ENCODE assay signal across 19 cellular contexts in the genomic region with DNA sequence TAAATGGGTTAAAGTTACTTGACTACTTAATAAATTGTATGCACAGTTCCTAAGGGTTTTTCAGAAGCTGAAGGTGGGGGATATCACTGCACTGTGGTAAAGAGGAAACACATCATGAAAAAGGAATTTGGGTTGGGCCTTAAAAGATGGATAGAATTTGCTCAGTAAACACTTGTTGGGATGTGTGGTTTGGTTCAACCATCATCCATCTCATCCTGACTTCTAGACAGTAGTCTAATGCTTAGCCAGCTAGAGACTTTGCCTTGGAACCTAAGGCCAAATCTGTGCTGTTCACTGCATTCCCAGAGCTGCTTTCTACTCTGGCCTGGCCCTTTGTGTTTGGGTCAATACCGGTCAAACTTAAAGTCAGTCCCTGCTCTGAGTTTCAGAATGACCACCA. TPM values are rescaled to one million over a fixed set of nuclear protein-coding genes. Genes with fewer than 3 reads are reported as not detected.
A peak's percentile ranks its signal among the peaks of the same experiment; 100 is the strongest.
DNase-seq lines count a peak whose midpoint lies in the region; ATAC-seq and TF ChIP-seq lines count a peak whose summit lies in the region.
"Had no signal": no experiment of that assay in that cellular context is flagged by ENCODE, and none has a peak within 500 bp of the region (broad histone marks: within the 10 kb centered on the region; RNA-seq: fewer than 3 reads in every experiment).

No MANE protein-coding gene starts in this region.

- intact Hi-C loops in natural killer cell (cut with micrococcal nuclease): no loop called here
- intact Hi-C loops in left colon (cut with DNase I, micrococcal nuclease): no loop called here
- intact Hi-C loops in right lobe of liver (cut with DNase I): loop anchor here in 1 of 2 donors (10.0 kb wide), 1 partner anchor 112 kb away; a partner anchor contains a TSS

- peak overlapping the region in 7 of 8 donors; percentile 9 to 90 (median 64) for H3K27ac Mint-ChIP-seq in CD8-positive, alpha-beta memory T cell
- H3K27ac Mint-ChIP-seq in IgD-negative memory B cell (peak overlapping the region in 2 of 3 donors; percentile 33 to 92), natural killer cell (peak overlapping the region; percentile 76)
- H3K27ac Mint-ChIP-seq: activated CD8-positive, alpha-beta memory T cell treated with anti-CD3 and anti-CD28 coated beads, Interleukin-2, amount 10 ng/mL, durations not matched to agents 7 days and 5 days; brain; dendritic cell treated with granulocyte-macrophage colony-stimulating factor and Interleukin-4, amounts not matched to agents 40 ng/mL and 50 ng/mL, for 4 days; WTC11 had no signal

- no peak for TF ChIP-seq CTCF in epithelial cell of esophagus (IDR thresholded peaks at IDR 0.05; ENCODE audit: insufficient read depth, low read depth, low read length, missing control alignments)
- no peak for TF ChIP-seq CTCF in natural killer cell (IDR thresholded peaks at IDR 0.05)
- TF ChIP-seq CTCF in right lobe of liver (IDR thresholded peaks at IDR 0.05): no peak

- TF ChIP-seq POLR2A in right lobe of liver (IDR thresholded peaks at IDR 0.05): no peak

- H3K36me3 Mint-ChIP-seq in CD8-positive, alpha-beta memory T cell: peaks cover 6 to 92% (median 20%) of the 10 kb centered on the region in 3 donors
- H3K36me3 Mint-ChIP-seq in IgD-negative memory B cell (peaks cover 7% of the 10 kb centered on the region), natural killer cell (peaks cover 21% of the 10 kb centered on the region)
- H3K36me3 Mint-ChIP-seq: brain, WTC11 had no signal

- CTCF ChIA-PET in CD8-positive, alpha-beta memory T cell (lab: Charles Lee): interaction anchor here (1.0 to 1.6 kb wide), 3 partner anchors 11 to 125 kb away, joined by 3 to 5 read pairs (median 3); no protein-coding TSS in a partner anchor

- no peaks in the 10 kb centered on the region for H3K9me3 ChIP-seq in CD8-positive, alpha-beta memory T cell (ENCODE audit: low read length)
- no peaks in the 10 kb centered on the region for H3K9me3 ChIP-seq in right lobe of liver
- H3K9me3 ChIP-seq: BLaER1, suprapubic skin had no signal

- H3K4me3 ChIP-seq in CD8-positive, alpha-beta memory T cell (ENCODE audit: low read length): no peak overlapping the region
- H3K4me3 ChIP-seq in epithelial cell of esophagus (ENCODE audit: low read length) (no peak overlapping the region), right lobe of liver (no peak overlapping the region)
- H3K4me3 ChIP-seq: BLaER1, suprapubic skin had no signal

- ATAC-seq in natural killer cell (no peak), HG03439 (IDR thresholded peaks at IDR 0.05; ENCODE audit: unreplicated experiment) (no peak), HG03175 (IDR thresholded peaks at IDR 0.05; ENCODE audit: unreplicated experiment) (no peak), left colon (no peak), right lobe of liver (no peak)
- ATAC-seq: activated CD8-positive, alpha-beta memory T cell treated with anti-CD3 and anti-CD28 coated beads, Interleukin-2, amount 10 ng/mL, durations not matched to agents 7 days and 5 days; WTC11 had no signal

- no peak overlapping the region for H3K27ac ChIP-seq in CD8-positive, alpha-beta memory T cell (ENCODE audit: low read depth, low read length)
- H3K27ac ChIP-seq in right lobe of liver: no peak overlapping the region
- H3K27ac ChIP-seq: BLaER1, suprapubic skin had no signal

- WGBS in right lobe of liver (ENCODE audit: insufficient coverage, low coverage, low lambda C conversion rate, missing lambda C conversion rate): no CpG with 5 or more reads among the region's 1 CpG

- H3K4me1 ChIP-seq in CD8-positive, alpha-beta memory T cell (ENCODE audit: insufficient read depth, low read length): no peaks in the 10 kb centered on the region
- no peaks in the 10 kb centered on the region for H3K4me1 ChIP-seq in right lobe of liver
- H3K4me1 ChIP-seq: suprapubic skin had no signal

- peaks cover 51% of the 10 kb centered on the region for H3K36me3 ChIP-seq in CD8-positive, alpha-beta memory T cell (ENCODE audit: insufficient read depth, low read length)
- H3K36me3 ChIP-seq in right lobe of liver: no peaks in the 10 kb centered on the region
- H3K36me3 ChIP-seq: suprapubic skin had no signal

- POLR2A ChIA-PET in CD8-positive, alpha-beta memory T cell (lab: Charles Lee): no interaction called here

- H3K4me1 Mint-ChIP-seq in CD8-positive, alpha-beta memory T cell: peaks cover 13 to 22% (median 22%) of the 10 kb centered on the region in 3 donors
- H3K4me1 Mint-ChIP-seq in IgD-negative memory B cell (peaks cover 0 to 6% (median 5%) of the 10 kb centered on the region in 3 donors), natural killer cell (peaks cover 28 to 32% of the 10 kb centered on the region in 2 donors)
- H3K4me1 Mint-ChIP-seq: activated CD8-positive, alpha-beta memory T cell treated with anti-CD3 and anti-CD28 coated beads, Interleukin-2, amount 10 ng/mL, durations not matched to agents 7 days and 5 days; brain had no signal

- DNase-seq in CD8-positive, alpha-beta memory T cell: no peak
- DNase-seq in epithelial cell of esophagus (ENCODE audit: low read depth): peak; percentile 35
- no peak for DNase-seq in natural killer cell
- DNase-seq in left colon: no peak
- DNase-seq in right lobe of liver: no peak
- DNase-seq: activated CD8-positive, alpha-beta memory T cell treated with anti-CD3 and anti-CD28 coated beads, Interleukin-2, amount 10 ng/mL, durations not matched to agents 7 days and 5 days; activated naive CD4-positive, alpha-beta T cell; DMS53; NCI-H748 treated with DMSO at 0.1 percent for 48 hours; stimulated activated CD4-positive, alpha-beta T cell treated with anti-CD3 and anti-CD28 coated beads, Interleukin-4, amount 100 ng/mL, for 1 hour; SW 1271 had no signal

- no peaks in the 10 kb centered on the region for H3K27me3 ChIP-seq in CD8-positive, alpha-beta memory T cell (ENCODE audit: insufficient read depth, low read length, poor library complexity, severe bottlenecking)
- no peaks in the 10 kb centered on the region for H3K27me3 ChIP-seq in right lobe of liver
- H3K27me3 ChIP-seq: BLaER1, suprapubic skin had no signal

- H3K9me3 Mint-ChIP-seq in CD8-positive, alpha-beta memory T cell: no peaks in the 10 kb centered on the region
- H3K9me3 Mint-ChIP-seq in IgD-negative memory B cell (no peaks in the 10 kb centered on the region), natural killer cell (no peaks in the 10 kb centered on the region)
- H3K9me3 Mint-ChIP-seq: dendritic cell treated with granulocyte-macrophage colony-stimulating factor and Interleukin-4, amounts not matched to agents 40 ng/mL and 50 ng/mL, for 4 days; WTC11 had no signal

- no peak overlapping the region for H3K4me3 Mint-ChIP-seq in CD8-positive, alpha-beta memory T cell
- H3K4me3 Mint-ChIP-seq in IgD-negative memory B cell (peak overlapping the region in 1 of 4 donors; percentile 21), natural killer cell (no peak overlapping the region)
- H3K4me3 Mint-ChIP-seq: activated CD8-positive, alpha-beta memory T cell treated with anti-CD3 and anti-CD28 coated beads, Interleukin-2, amount 10 ng/mL, durations not matched to agents 7 days and 5 days; brain; dendritic cell treated with granulocyte-macrophage colony-stimulating factor and Interleukin-4, amounts not matched to agents 40 ng/mL and 50 ng/mL, for 4 days; WTC11 had no signal

- peaks cover 0 to 1% of the 10 kb centered on the region in 2 donors for H3K27me3 Mint-ChIP-seq in CD8-positive, alpha-beta memory T cell
- no peaks in the 10 kb centered on the region for H3K27me3 Mint-ChIP-seq in IgD-negative memory B cell
- no peaks in the 10 kb centered on the region for H3K27me3 Mint-ChIP-seq in natural killer cell (ENCODE audit: low read depth in 2 of 2)
- H3K27me3 Mint-ChIP-seq: activated CD8-positive, alpha-beta memory T cell treated with anti-CD3 and anti-CD28 coated beads, Interleukin-2, amount 10 ng/mL, durations not matched to agents 7 days and 5 days; dendritic cell treated with granulocyte-macrophage colony-stimulating factor and Interleukin-4, amounts not matched to agents 40 ng/mL and 50 ng/mL, for 4 days had no signal

RNA-seq across cellular contexts. Expression of a gene that starts 30.6 kb away (rescaled TPM):
- 10 to 100 TPM; 16.4 to 16.5 TPM for total RNA-seq in CD8-positive, alpha-beta memory T cell
- polyA plus RNA-seq in CD8-positive, alpha-beta memory T cell: 206 TPM
- polyA plus RNA-seq in IgD-negative memory B cell: 158 TPM
- total RNA-seq in natural killer cell: 10 to 100 TPM; 30.3 to 47.1 (median 34.4) TPM
- total RNA-seq in left colon: 1 to 10 TPM in 1 of 2 donors, under 1 TPM in 1; 0.67 to 2.6 TPM
- 1 to 10 TPM in 1 of 6 experiments, under 1 TPM in 4, not detected in 1; 0.11 to 1.3 (median 0.37) TPM for total RNA-seq in right lobe of liver
- total RNA-seq: WTC11 had no signal

RNA-seq across cellular contexts. Expression of a gene that starts 36.1 kb away (rescaled TPM):
- 1 to 10 TPM; 1.8 to 1.9 TPM for total RNA-seq in CD8-positive, alpha-beta memory T cell
- 40.7 TPM for polyA plus RNA-seq in CD8-positive, alpha-beta memory T cell
- 1.6 TPM for polyA plus RNA-seq in IgD-negative memory B cell
- total RNA-seq in natural killer cell (100 to 1,000 TPM; 131 to 193 (median 150) TPM), left colon (under 1 TPM; 0.37 to 0.87 TPM), right lobe of liver (1 to 10 TPM in 4 of 6 experiments, under 1 TPM in 2; 0.88 to 2.0 (median 1.2) TPM)
- total RNA-seq: WTC11 had no signal

RNA-seq across cellular contexts. Expression of a gene that starts 58.4 kb away (rescaled TPM):
- not detected for total RNA-seq in CD8-positive, alpha-beta memory T cell
- not detected for polyA plus RNA-seq in CD8-positive, alpha-beta memory T cell
- polyA plus RNA-seq in IgD-negative memory B cell: not detected
- total RNA-seq in natural killer cell: not detected
- total RNA-seq in left colon: 100 to 1,000 TPM; 268 to 512 TPM
- total RNA-seq in right lobe of liver: 1 to 10 TPM in 4 of 6 experiments, under 1 TPM in 1, not detected in 1; 0.90 to 5.1 (median 2.4) TPM
- total RNA-seq: activated CD8-positive, alpha-beta memory T cell treated with anti-CD3 and anti-CD28 coated beads, Interleukin-2, amount 10 ng/mL, durations not matched to agents 7 days and 5 days; suprapubic skin; WTC11 had no signal

Comparison
In these comparisons a context has a peak if more than half of its experiments do, and no peak if none do; other contexts are left out.
1. RNA of a gene that starts 30.6 kb away (total RNA-seq): 30.3 to 47.1 TPM in natural killer cell and 16.4 to 16.5 TPM in CD8-positive, alpha-beta memory T cell; 0.67 to 2.6 TPM in left colon and 0.11 to 1.3 TPM in right lobe of liver; every median in the first group is over 4 times any median in the second.
2. RNA of a gene that starts 36.1 kb away (total RNA-seq): 131 to 193 TPM in natural killer cell; 1.8 to 1.9 TPM in CD8-positive, alpha-beta memory T cell, 0.88 to 2.0 TPM in right lobe of liver and 0.37 to 0.87 TPM in left colon; every median in the first group is over 10 times any median in the second.
3. RNA of a gene that starts 58.4 kb away (total RNA-seq): 268 to 512 TPM in left colon; 0.90 to 5.1 TPM in right lobe of liver, not detected in CD8-positive, alpha-beta memory T cell and not detected in natural killer cell; every median in the first group is over 10 times any median in the second.
4. Peak in every context shown above with its lines, with median percentiles within 50 percentile points of each other: H3K27ac Mint-ChIP-seq.